ENCODE assay signal across 18 cellular contexts in genomic region chr7:45044333-45044732, GRCh38. TPM values are rescaled to one million over a fixed set of nuclear protein-coding genes. Genes with fewer than 3 reads are reported as not detected.
DNase-seq lines count a peak whose midpoint lies in the region; ATAC-seq and TF ChIP-seq lines count a peak whose summit lies in the region.
"Had no signal": no experiment of that assay in that cellular context is flagged by ENCODE, and none has a peak within 500 bp of the region (broad histone marks: within the 10 kb centered on the region; RNA-seq: fewer than 3 reads in every experiment).

No MANE protein-coding gene starts in this region.

- no peak overlapping the region for H3K18ac ChIP-seq in H9 (ENCODE audit: insufficient read length, low read depth, low read length)

- H3K27me3 ChIP-seq in CD4-positive, alpha-beta T cell (ENCODE audit: control insufficient read depth, insufficient read depth, low read length) = no peaks in the 10 kb centered on the region
- H3K27me3 ChIP-seq in H9 (ENCODE audit: insufficient read depth, low read length) = no peaks in the 10 kb centered on the region
- H3K27me3 ChIP-seq: SJSA1 had no signal

- no peak overlapping the region for H2AK5ac ChIP-seq in H9 (ENCODE audit: insufficient read length, low read length)

- no peak overlapping the region for H2BK15ac ChIP-seq in H9 (ENCODE audit: low read depth, low read length)

- H3K14ac ChIP-seq in H9 (ENCODE audit: insufficient read depth, low read length) = no peak overlapping the region

- no peaks in the 10 kb centered on the region for H3K4me1 ChIP-seq in H9 (ENCODE audit: insufficient read depth, low read length)
- H3K4me1 ChIP-seq: SJSA1 had no signal

- no peak for ATAC-seq in CD4-positive, alpha-beta T cell (ENCODE audit: poor library complexity)
- no peak for ATAC-seq in activated naive CD8-positive, alpha-beta T cell treated with anti-CD3 and anti-CD28 coated beads, Interleukin-2, amount 50 U/mL, for 24 hours
- ATAC-seq in natural killer cell (no peak), HG03159 (IDR thresholded peaks at IDR 0.05; ENCODE audit: unreplicated experiment) (no peak), GM21717 (IDR thresholded peaks at IDR 0.05; ENCODE audit: unreplicated experiment) (no peak)
- ATAC-seq: GM23338, HepG2, PC-3 had no signal

- whole genome bisulfite sequencing in H9 (ENCODE audit: extremely low coverage, insufficient read length, low lambda C conversion rate) = no CpG with 5 or more reads among the region's 6 CpGs

- no peak overlapping the region for H3K27ac ChIP-seq in CD4-positive, alpha-beta T cell (ENCODE audit: low read depth, low read length)
- no peak overlapping the region for H3K27ac ChIP-seq in H9 (ENCODE audit: insufficient read length, low read depth, low read length)
- H3K27ac ChIP-seq: KMS-11, SJSA1 had no signal

- H3T11ph ChIP-seq in H9 (ENCODE audit: low read length) = no peak overlapping the region

- H2BK120ac ChIP-seq in H9 (ENCODE audit: low read depth, low read length, poor library complexity, severe bottlenecking) = no peak overlapping the region

- H3K79me2 ChIP-seq in H9 (ENCODE audit: insufficient read depth, low read length) = no peaks in the 10 kb centered on the region

- no peaks in the 10 kb centered on the region for H4K20me1 ChIP-seq in H9 (ENCODE audit: control insufficient read depth, insufficient read depth, insufficient read length)

- H3K9ac ChIP-seq in H9 (ENCODE audit: extremely low read depth, insufficient read length, low read length) = no peak overlapping the region
- H3K9ac ChIP-seq: KMS-11 had no signal

- no peak overlapping the region for H2BK5ac ChIP-seq in H9 (ENCODE audit: insufficient read length, low read length)

- H3K79me1 ChIP-seq in H9 (ENCODE audit: insufficient read depth, low read depth, low read length, poor library complexity, severe bottlenecking) = no peaks in the 10 kb centered on the region

- no peak overlapping the region for H4K91ac ChIP-seq in H9 (ENCODE audit: insufficient read length, low read depth, low read length)

- no peak overlapping the region for H3K4me2 ChIP-seq in H9 (ENCODE audit: insufficient read depth, insufficient read length, low read length)
- H3K4me2 ChIP-seq: GM23338, KMS-11 had no signal

- no peak overlapping the region for H2BK12ac ChIP-seq in H9 (ENCODE audit: insufficient read length, low read depth, low read length)

- H4K8ac ChIP-seq in H9 (replicated peaks; ENCODE audit: insufficient read length, low read depth, low read length) = no peak overlapping the region

- H2BK20ac ChIP-seq in H9 (ENCODE audit: low read depth, low read length, poor library complexity, severe bottlenecking) = no peak overlapping the region

- H3K36me3 Mint-ChIP-seq in CD14-positive monocyte = peaks cover 68 to 93% of the 10 kb centered on the region in 2 donors
- peaks cover 97% of the 10 kb centered on the region for H3K36me3 Mint-ChIP-seq in CD4-positive, alpha-beta T cell (ENCODE audit: low read depth)
- peaks cover 48% of the 10 kb centered on the region for H3K36me3 Mint-ChIP-seq in activated naive CD8-positive, alpha-beta T cell treated with anti-CD3 and anti-CD28 coated beads, Interleukin-2, amount 50 U/mL, for 24 hours (ENCODE audit: low read depth)
- peaks cover 10% of the 10 kb centered on the region for H3K36me3 Mint-ChIP-seq in natural killer cell
- H3K36me3 Mint-ChIP-seq in H9 (ENCODE audit: insufficient read depth in 1 of 3, low read depth in 3 of 3) = peaks cover 7 to 47% (median 24%) of the 10 kb centered on the region in 3 experiments; a peak in 5 of 7 replicates

- no peak for DNase-seq in CD14-positive monocyte (ENCODE audit: low spot score)
- no peak for DNase-seq in CD4-positive, alpha-beta T cell
- no peak for DNase-seq in activated naive CD8-positive, alpha-beta T cell treated with anti-CD3 and anti-CD28 coated beads, Interleukin-2, amount 50 U/mL, for 24 hours
- DNase-seq in natural killer cell = no peak
- no peak for DNase-seq in H9
- DNase-seq: DND-41, NCI-H1092, NCI-H2081 treated with DMSO at 0.1 percent for 48 hours, NCI-H510A, NCI-H774, PC-3 had no signal

- H3K4me3 Mint-ChIP-seq in CD14-positive monocyte = no peak overlapping the region
- H3K4me3 Mint-ChIP-seq in CD4-positive, alpha-beta T cell = no peak overlapping the region
- no peak overlapping the region for H3K4me3 Mint-ChIP-seq in activated naive CD8-positive, alpha-beta T cell treated with anti-CD3 and anti-CD28 coated beads, Interleukin-2, amount 50 U/mL, for 24 hours
- H3K4me3 Mint-ChIP-seq in natural killer cell = no peak overlapping the region
- no peak overlapping the region for H3K4me3 Mint-ChIP-seq in H9
- H3K4me3 Mint-ChIP-seq: GM23338 had no signal

- H3K4me1 Mint-ChIP-seq in CD14-positive monocyte (peaks cover 4% of the 10 kb centered on the region), natural killer cell (peaks cover 38 to 50% of the 10 kb centered on the region in 2 donors), H9 (no peaks in the 10 kb centered on the region)
- H3K4me1 Mint-ChIP-seq in CD4-positive, alpha-beta T cell (ENCODE audit: low read depth) = peaks cover 62% of the 10 kb centered on the region
- peaks cover 36% of the 10 kb centered on the region for H3K4me1 Mint-ChIP-seq in activated naive CD8-positive, alpha-beta T cell treated with anti-CD3 and anti-CD28 coated beads, Interleukin-2, amount 50 U/mL, for 24 hours
- H3K4me1 Mint-ChIP-seq: GM23338 had no signal

- no peak overlapping the region for H3K4ac ChIP-seq in H9 (ENCODE audit: low read depth, low read length)

- TF ChIP-seq CTCF in CD14-positive monocyte (IDR thresholded peaks at IDR 0.05) (no peak), natural killer cell (IDR thresholded peaks at IDR 0.05) (no peak), H9 (conservative IDR thresholded peaks at IDR 0.05) (no peak)
- TF ChIP-seq CTCF in CD4-positive, alpha-beta T cell (IDR thresholded peaks at IDR 0.05) = no peak

- CTCF ChIA-PET in CD4-positive, alpha-beta T cell (lab: Charles Lee) = no interaction called here

- H3K9me3 Mint-ChIP-seq in CD14-positive monocyte (no peaks in the 10 kb centered on the region), natural killer cell (no peaks in the 10 kb centered on the region), H9 (no peaks in the 10 kb centered on the region)
- H3K9me3 Mint-ChIP-seq in CD4-positive, alpha-beta T cell = no peaks in the 10 kb centered on the region
- H3K9me3 Mint-ChIP-seq in activated naive CD8-positive, alpha-beta T cell treated with anti-CD3 and anti-CD28 coated beads, Interleukin-2, amount 50 U/mL, for 24 hours = no peaks in the 10 kb centered on the region
- H3K9me3 Mint-ChIP-seq: GM23338 had no signal

- H3K23ac ChIP-seq in H9 (ENCODE audit: insufficient read length, low read depth, low read length) = no peak overlapping the region

- H4K5ac ChIP-seq in H9 (ENCODE audit: insufficient read length, low read depth, low read length) = no peak overlapping the region

- H3K9me3 ChIP-seq in CD4-positive, alpha-beta T cell (ENCODE audit: control insufficient read depth, low read length) = no peaks in the 10 kb centered on the region
- H3K9me3 ChIP-seq in H9 (ENCODE audit: control insufficient read depth, low read depth, low read length) = no peaks in the 10 kb centered on the region
- H3K9me3 ChIP-seq: SJSA1 had no signal

- POLR2A ChIA-PET in CD4-positive, alpha-beta T cell (lab: Charles Lee) = interaction anchor here (0.6 to 2.8 kb wide), 2 partner anchors 16 to 65 kb away, joined by 3 to 13 read pairs; partner anchors contain the start of gene MYO1G

- no peak overlapping the region for H2AFZ ChIP-seq in H9 (ENCODE audit: low read length)
- H2AFZ ChIP-seq: GM23338 had no signal

- no peaks in the 10 kb centered on the region for H3K23me2 ChIP-seq in H9 (ENCODE audit: insufficient read length, low read depth, low read length, poor library complexity, severe bottlenecking)

- H3K27me3 Mint-ChIP-seq in CD14-positive monocyte (ENCODE audit: low read depth in 3 of 3) = no peaks in the 10 kb centered on the region
- H3K27me3 Mint-ChIP-seq in CD4-positive, alpha-beta T cell = no peaks in the 10 kb centered on the region
- H3K27me3 Mint-ChIP-seq in activated naive CD8-positive, alpha-beta T cell treated with anti-CD3 and anti-CD28 coated beads, Interleukin-2, amount 50 U/mL, for 24 hours = no peaks in the 10 kb centered on the region
- no peaks in the 10 kb centered on the region for H3K27me3 Mint-ChIP-seq in natural killer cell (ENCODE audit: low read depth in 2 of 2)
- no peaks in the 10 kb centered on the region for H3K27me3 Mint-ChIP-seq in H9 (ENCODE audit: low read depth)

- H3K27ac Mint-ChIP-seq in CD14-positive monocyte (peak overlapping the region in 6 of 7 donors; percentile 1 to 87 (median 56)), natural killer cell (peak overlapping the region; percentile 65 to 80), H9 (no peak overlapping the region)
- peak overlapping the region; percentile 88 for H3K27ac Mint-ChIP-seq in CD4-positive, alpha-beta T cell
- peak overlapping the region; percentile 61 for H3K27ac Mint-ChIP-seq in activated naive CD8-positive, alpha-beta T cell treated with anti-CD3 and anti-CD28 coated beads, Interleukin-2, amount 50 U/mL, for 24 hours
- H3K27ac Mint-ChIP-seq: GM23338 had no signal

- intact Hi-C loops in CD14-positive monocyte (cut with micrococcal nuclease) = no loop called here
- intact Hi-C loops in CD4-positive, alpha-beta T cell (cut with DNase I, micrococcal nuclease) = no loop called here
- intact Hi-C loops in natural killer cell (cut with micrococcal nuclease) = no loop called here

- no peak overlapping the region for H3K56ac ChIP-seq in H9 (ENCODE audit: insufficient read length, low read depth, low read length)

RNA-seq across cellular contexts. Expression of gene CCM2, which starts 44.3 kb away (rescaled TPM):
- polyA plus RNA-seq in CD14-positive monocyte = 10 to 100 TPM; 38.5 to 51.4 TPM
- total RNA-seq in CD4-positive, alpha-beta T cell = 10 to 100 TPM; 48.8 to 52.8 TPM
- total RNA-seq in natural killer cell (100 to 1,000 TPM in 1 of 3 donors, 10 to 100 TPM in 2; 66.2 to 104 (median 97.5) TPM), H9 (2021) (30.4 and 30.5 TPM in 2 replicates)

RNA-seq across cellular contexts. Expression of gene NACAD, which starts 44.4 kb away (rescaled TPM):
- not detected for polyA plus RNA-seq in CD14-positive monocyte
- under 1 TPM; 0.08 to 0.14 TPM for total RNA-seq in CD4-positive, alpha-beta T cell
- 1 to 10 TPM in 1 of 3 donors, under 1 TPM in 2; 0.75 to 1.7 (median 0.78) TPM for total RNA-seq in natural killer cell
- 6.4 and 8.0 TPM in 2 replicates for total RNA-seq in H9 (2021)
- total RNA-seq: HepG2, MCF 10A had no signal

Comparison
In these comparisons a context has a peak if more than half of its experiments do, and no peak if none do; other contexts are left out.
1. H3K27ac Mint-ChIP-seq: peak in CD14-positive monocyte (6 of 7), CD4-positive, alpha-beta T cell (single experiment), activated naive CD8-positive, alpha-beta T cell treated with anti-CD3 and anti-CD28 coated beads, Interleukin-2, amount 50 U/mL, for 24 hours (single experiment) and natural killer cell (2 of 2); none in H9 (0 of 3).